1 cellular context compared by ENCODE assay signal in genomic region chr4:34953145-34953799, GRCh38.
TF ChIP-seq lines count a peak whose summit lies in the region.

No MANE protein-coding gene starts in this region.

TF ChIP-seq in H1, 55 proteins besides CTCF, POLR2A, EP300 and RAD21 (continued from another document):
- TF ChIP-seq TAF7 (optimal IDR thresholded peaks at IDR 0.05; ENCODE audit: borderline replicate concordance, low read depth, low read length): no peak
- no peak for TF ChIP-seq TEAD4 (IDR thresholded peaks at IDR 0.05; ENCODE audit: low read depth, low read length)
- no peak for TF ChIP-seq CBX5 (IDR thresholded peaks at IDR 0.05; ENCODE audit: low read depth, low read length)
- no peak for TF ChIP-seq USF2 (IDR thresholded peaks at IDR 0.05; ENCODE audit: low read length)
- no peak for TF ChIP-seq TAF1 (IDR thresholded peaks at IDR 0.05; ENCODE audit: low read depth, low read length)
- no peak for TF ChIP-seq EZH2 (IDR thresholded peaks at IDR 0.05; ENCODE audit: low read depth, low read length, severe bottlenecking)
- TF ChIP-seq CHD2 (IDR thresholded peaks at IDR 0.05; ENCODE audit: low read length): no peak
- no peak for TF ChIP-seq ATF2 (IDR thresholded peaks at IDR 0.05; ENCODE audit: low read length)
- TF ChIP-seq BRCA1 (IDR thresholded peaks at IDR 0.05; ENCODE audit: low read depth, low read length): no peak
- no peak for TF ChIP-seq HDAC6 (IDR thresholded peaks at IDR 0.05; ENCODE audit: low read depth, low read length)
TF ChIP-seq in H1: peak in this region for 0.
